Comparison of ENCODE assay signal across 19 cellular contexts in genomic region chr10:21712975-21713374, GRCh38.
"Had no signal": no experiment of that assay in that cellular context is flagged by ENCODE, and none has a peak within 500 bp of the region (broad histone marks: within the 10 kb centered on the region; RNA-seq: fewer than 3 reads in every experiment).

No MANE protein-coding gene starts in this region.

- H3K27me3 Mint-ChIP-seq: activated CD4-positive, alpha-beta memory T cell treated with anti-CD3 and anti-CD28 coated beads for 36 hours; activated naive CD4-positive, alpha-beta T cell treated with anti-CD3 and anti-CD28 coated beads, Interleukin-2, amount 50 U/mL, for 24 hours; activated T-cell treated with anti-CD3 and anti-CD28 coated beads, Interleukin-2, amount 50 U/mL, for 24 hours had no signal

- H3K9me3 Mint-ChIP-seq: activated CD4-positive, alpha-beta memory T cell treated with anti-CD3 and anti-CD28 coated beads for 36 hours; activated naive CD4-positive, alpha-beta T cell treated with anti-CD3 and anti-CD28 coated beads, Interleukin-2, amount 50 U/mL, for 24 hours; activated T-cell treated with anti-CD3 and anti-CD28 coated beads, Interleukin-2, amount 50 U/mL, for 24 hours; T-helper 1 cell treated with Interleukin-12 subunit alpha and Interleukin-12 subunit beta and Interleukin-4 antibody, amounts not matched to agents 30 μg/mL and 1 μg/mL, for 36 hours had no signal

- H3K27me3 ChIP-seq: dorsolateral prefrontal cortex, foreskin keratinocyte, suprapubic skin, transverse colon had no signal

- ATAC-seq: foreskin keratinocyte; left cardiac atrium; stimulated activated naive CD8-positive, alpha-beta T cell treated with anti-CD3 and anti-CD28 coated beads, Interleukin-15, Interleukin-2, amounts not matched to agents 100 U/mL and 50 U/mL, for 24 hours had no signal

- H3K4me3 Mint-ChIP-seq: activated CD4-positive, alpha-beta memory T cell treated with anti-CD3 and anti-CD28 coated beads for 36 hours; activated naive CD4-positive, alpha-beta T cell treated with anti-CD3 and anti-CD28 coated beads, Interleukin-2, amount 50 U/mL, for 24 hours; activated T-cell treated with anti-CD3 and anti-CD28 coated beads, Interleukin-2, amount 50 U/mL, for 24 hours; T-helper 1 cell treated with Interleukin-12 subunit alpha and Interleukin-12 subunit beta and Interleukin-4 antibody, amounts not matched to agents 30 μg/mL and 1 μg/mL, for 36 hours had no signal

- H3K27ac ChIP-seq: dorsolateral prefrontal cortex, foreskin keratinocyte, suprapubic skin, transverse colon, WERI-Rb-1 had no signal

- H3K4me1 ChIP-seq: transverse colon had no signal

- H3K9me3 ChIP-seq: suprapubic skin, transverse colon had no signal

- H3K4me3 ChIP-seq: dorsolateral prefrontal cortex, suprapubic skin, transverse colon had no signal

- H3K36me3 ChIP-seq: WERI-Rb-1 had no signal

- H3K27ac Mint-ChIP-seq: activated CD4-positive, alpha-beta memory T cell treated with anti-CD3 and anti-CD28 coated beads for 36 hours; activated naive CD4-positive, alpha-beta T cell treated with anti-CD3 and anti-CD28 coated beads, Interleukin-2, amount 50 U/mL, for 24 hours; activated T-cell treated with anti-CD3 and anti-CD28 coated beads, Interleukin-2, amount 50 U/mL, for 24 hours; T-helper 1 cell treated with Interleukin-12 subunit alpha and Interleukin-12 subunit beta and Interleukin-4 antibody, amounts not matched to agents 30 μg/mL and 1 μg/mL, for 36 hours had no signal

- DNase-seq: activated CD4-positive, alpha-beta memory T cell treated with anti-CD3 and anti-CD28 coated beads for 36 hours; activated effector memory CD4-positive, alpha-beta T cell treated with Interleukin-2 at 50 U/mL for 16 hours; activated T-cell treated with anti-CD3 and anti-CD28 coated beads, Interleukin-2, amount 50 U/mL, for 24 hours; amniotic stem cell; dorsolateral prefrontal cortex; foreskin keratinocyte; glutamatergic neuron; hippocampal formation; left cardiac atrium; midbrain; occipital lobe; stimulated activated CD4-positive, alpha-beta T cell treated with anti-CD3 and anti-CD28 coated beads, Interleukin-12 subunit alpha, Interleukin-12 subunit beta, amount 100 ng/mL, for 4 hours; stimulated activated CD4-positive, alpha-beta T cell treated with anti-CD3 and anti-CD28 coated beads, Interleukin-2, amount 100 ng/mL, for 24 hours; stimulated activated naive CD8-positive, alpha-beta T cell treated with anti-CD3 and anti-CD28 coated beads, Interleukin-15, Interleukin-2, amounts not matched to agents 100 U/mL and 50 U/mL, for 24 hours; transverse colon; WERI-Rb-1 had no signal
